In genomic region chr3:71185733-71186455, GRCh38 we compare ENCODE assay signal across 11 cellular contexts.
DNase-seq lines count a peak whose midpoint lies in the region; ATAC-seq, FAIRE-seq and TF ChIP-seq lines count a peak whose summit lies in the region.
"Had no signal": no experiment of that assay in that cellular context is flagged by ENCODE, and none has a peak within 500 bp of the region (broad histone marks: within the 10 kb centered on the region; RNA-seq: fewer than 3 reads in every experiment).

No MANE protein-coding gene starts in this region.

- TF ChIP-seq CTCF in keratinocyte (optimal IDR thresholded peaks at IDR 0.05 in 1 of 3, IDR thresholded peaks at IDR 0.05 in 1 of 3, conservative IDR thresholded peaks at IDR 0.05 in 1 of 3; ENCODE audit: extremely low read depth in 1 of 3, insufficient read depth in 2 of 3, low read length in 3 of 3), result no peak
- no peak for TF ChIP-seq CTCF in suprapubic skin (IDR thresholded peaks at IDR 0.05)

- FAIRE-seq in keratinocyte (lab: Jason Lieb, UNC), result peak; percentile 29
- FAIRE-seq: endometrium had no signal

- H3K9me3 Mint-ChIP-seq in CD4-positive, alpha-beta memory T cell, result no peaks in the 10 kb centered on the region
- H3K9me3 Mint-ChIP-seq in activated T-helper 17 cell treated with anti-CD3 and anti-CD28 coated beads, Interleukin-2, amount 50 U/mL, for 72 hours, result peaks cover 4% of the 10 kb centered on the region

- POLR2A ChIA-PET in CD4-positive, alpha-beta memory T cell (lab: Charles Lee; ENCODE audit: partially characterized antibody), result interaction anchor here (0.6 kb wide), 1 partner anchor 11 kb away, joined by 3 read pairs; no protein-coding TSS in a partner anchor

- dilution Hi-C loops in keratinocyte (cut with MboI; ENCODE audit: extremely low pct_ligation_motif_present, low sequenced_read_pairs), result no loop called here

- H3K27me3 Mint-ChIP-seq in CD4-positive, alpha-beta memory T cell, result no peaks in the 10 kb centered on the region
- no peaks in the 10 kb centered on the region for H3K27me3 Mint-ChIP-seq in activated T-helper 17 cell treated with anti-CD3 and anti-CD28 coated beads, Interleukin-2, amount 50 U/mL, for 72 hours

- no peaks in the 10 kb centered on the region for H3K9me1 ChIP-seq in keratinocyte (ENCODE audit: control insufficient read depth, extremely low read depth, insufficient read depth, low read length)

- H3K4me3 ChIP-seq in CD4-positive, alpha-beta memory T cell (ENCODE audit: low read length in 2 of 2), result no peak overlapping the region
- no peak overlapping the region for H3K4me3 ChIP-seq in Jurkat, Clone E6-1 (ENCODE audit: low read length)
- no peak overlapping the region for H3K4me3 ChIP-seq in keratinocyte (ENCODE audit: control insufficient read depth in 2 of 3, extremely low read depth in 1 of 3, insufficient read depth in 2 of 3, low read depth in 1 of 3, low read length in 3 of 3)
- H3K4me3 ChIP-seq in suprapubic skin, result no peak overlapping the region

- peak; percentile 78 for ATAC-seq in activated T-helper 17 cell treated with anti-CD3 and anti-CD28 coated beads, Interleukin-2, amount 50 U/mL, for 72 hours (replicated peaks)
- no peak for ATAC-seq in HG03565 (IDR thresholded peaks at IDR 0.05; ENCODE audit: unreplicated experiment)
- ATAC-seq in GM21390 (IDR thresholded peaks at IDR 0.05; ENCODE audit: unreplicated experiment), result no peak

- no peaks in the 10 kb centered on the region for H3K4me1 ChIP-seq in CD4-positive, alpha-beta memory T cell (ENCODE audit: insufficient read depth, low read length)
- no peaks in the 10 kb centered on the region for H3K4me1 ChIP-seq in keratinocyte (ENCODE audit: control insufficient read depth, extremely low read depth, insufficient read depth, low read length)
- H3K4me1 ChIP-seq in suprapubic skin, result no peaks in the 10 kb centered on the region

- H3K9me3 ChIP-seq in CD4-positive, alpha-beta memory T cell (ENCODE audit: control insufficient read depth in 1 of 2, low read length in 2 of 2), result no peaks in the 10 kb centered on the region
- H3K9me3 ChIP-seq in keratinocyte (ENCODE audit: control insufficient read depth, low read depth, low read length), result no peaks in the 10 kb centered on the region
- no peaks in the 10 kb centered on the region for H3K9me3 ChIP-seq in suprapubic skin

- H3K36me3 ChIP-seq in CD4-positive, alpha-beta memory T cell (ENCODE audit: insufficient read depth, low read length), result no peaks in the 10 kb centered on the region
- H3K36me3 ChIP-seq in keratinocyte (ENCODE audit: control insufficient read depth in 2 of 2, extremely low read depth in 1 of 2, insufficient read depth in 2 of 2, low read length in 2 of 2) (no peaks in the 10 kb centered on the region), suprapubic skin (no peaks in the 10 kb centered on the region)

- no peak overlapping the region for H3K4me2 ChIP-seq in keratinocyte (ENCODE audit: control insufficient read depth, extremely low read depth, insufficient read depth, low read depth, low read length)

- no peaks in the 10 kb centered on the region for H3K79me2 ChIP-seq in keratinocyte (ENCODE audit: control insufficient read depth, insufficient read depth, low read length)

- 86% methylated on average over 3 of the region's 3 CpGs for WGBS in suprapubic skin

- peak; percentile 1 to 52 (median 28) for DNase-seq in CD4-positive, alpha-beta memory T cell
- peak; percentile 10 for DNase-seq in Jurkat, Clone E6-1 (ENCODE audit: low read depth, low spot score)
- DNase-seq in keratinocyte (ENCODE audit: low read depth, low spot score) (no peak), NCI-H2196 treated with DMSO at 0.1 percent for 48 hours (lab: John Stamatoyannopoulos, UW; ENCODE audit: unreplicated experiment) (no peak), suprapubic skin (ENCODE audit: low spot score in 2 of 2) (no peak)
- DNase-seq: GDM1, NCI-H345 had no signal

- CTCF ChIA-PET in CD4-positive, alpha-beta memory T cell (lab: Charles Lee; ENCODE audit: partially characterized antibody), result no interaction called here

- H3K27ac Mint-ChIP-seq in CD4-positive, alpha-beta memory T cell, result peak overlapping the region in 5 of 7 donors; percentile 20 to 85 (median 65)
- H3K27ac Mint-ChIP-seq in activated T-helper 17 cell treated with anti-CD3 and anti-CD28 coated beads, Interleukin-2, amount 50 U/mL, for 72 hours, result peak overlapping the region; percentile 65

- H3K4me3 Mint-ChIP-seq in CD4-positive, alpha-beta memory T cell, result no peak overlapping the region
- peak overlapping the region; percentile 28 for H3K4me3 Mint-ChIP-seq in activated T-helper 17 cell treated with anti-CD3 and anti-CD28 coated beads, Interleukin-2, amount 50 U/mL, for 72 hours

- no peak for TF ChIP-seq EP300 in suprapubic skin (IDR thresholded peaks at IDR 0.05)

- intact Hi-C loops in CD4-positive, alpha-beta memory T cell (cut with micrococcal nuclease), result loop anchor here (5.0 kb wide), 1 partner anchor 54 kb away; no protein-coding TSS in a partner anchor

- no peaks in the 10 kb centered on the region for H4K20me1 ChIP-seq in keratinocyte (ENCODE audit: control insufficient read depth, extremely low read depth, insufficient read depth, low read length)

- peaks cover 10 to 31% (median 15%) of the 10 kb centered on the region in 4 donors for H3K4me1 Mint-ChIP-seq in CD4-positive, alpha-beta memory T cell
- peaks cover 23% of the 10 kb centered on the region for H3K4me1 Mint-ChIP-seq in activated T-helper 17 cell treated with anti-CD3 and anti-CD28 coated beads, Interleukin-2, amount 50 U/mL, for 72 hours

- H3K9ac ChIP-seq in keratinocyte (ENCODE audit: control insufficient read depth, extremely low read depth, insufficient read depth, low read length), result no peak overlapping the region

- no peak overlapping the region for H2AFZ ChIP-seq in keratinocyte (ENCODE audit: control insufficient read depth, low read length)

- peaks cover 33 to 35% of the 10 kb centered on the region in 2 donors for H3K36me3 Mint-ChIP-seq in CD4-positive, alpha-beta memory T cell
- H3K36me3 Mint-ChIP-seq in activated T-helper 17 cell treated with anti-CD3 and anti-CD28 coated beads, Interleukin-2, amount 50 U/mL, for 72 hours (ENCODE audit: low read depth), result peaks cover 40% of the 10 kb centered on the region

- no peak overlapping the region for H3K27ac ChIP-seq in CD4-positive, alpha-beta memory T cell (ENCODE audit: low read depth, low read length)
- no peak overlapping the region for H3K27ac ChIP-seq in keratinocyte (ENCODE audit: control insufficient read depth, insufficient read depth, low read length)
- H3K27ac ChIP-seq in suprapubic skin, result no peak overlapping the region

- TF ChIP-seq POLR2A in suprapubic skin (IDR thresholded peaks at IDR 0.05), result no peak

- no peaks in the 10 kb centered on the region for H3K27me3 ChIP-seq in CD4-positive, alpha-beta memory T cell (ENCODE audit: insufficient read depth, low read length)
- H3K27me3 ChIP-seq in keratinocyte (ENCODE audit: control insufficient read depth, extremely low read depth, insufficient read depth, low read length) (no peaks in the 10 kb centered on the region), suprapubic skin (no peaks in the 10 kb centered on the region)

Comparison
In these comparisons a context has a peak if more than half of its experiments do, and no peak if none do; other contexts are left out.
1. DNase-seq: peak in CD4-positive, alpha-beta memory T cell (5 of 5) and Jurkat, Clone E6-1 (single experiment); none in keratinocyte (single experiment), NCI-H2196 treated with DMSO at 0.1 percent for 48 hours (single experiment) and suprapubic skin (0 of 2).